ENCODE assay signal across 1 cellular context in genomic region chr10:5666324-5667220, GRCh38.
TF ChIP-seq lines count a peak whose summit lies in the region.

Gene ASB13, minus strand, starts transcription at chr10:5666595. Its CDS starts 44 bp downstream, at chr10:5666551.

TF ChIP-seq in HepG2, 621 proteins besides CTCF, POLR2A, EP300 and RAD21 (continued from another document and continues in another):
- no peak for TF ChIP-seq TEF (CRISPR knock-in tag; IDR thresholded peaks at IDR 0.05)
- TF ChIP-seq ZC3H13 (CRISPR knock-in tag; IDR thresholded peaks at IDR 0.05): peak; percentile 65
- TF ChIP-seq ZNF879 (CRISPR knock-in tag; IDR thresholded peaks at IDR 0.05): no peak
- TF ChIP-seq MZF1 (CRISPR knock-in tag; IDR thresholded peaks at IDR 0.05; ENCODE audit: borderline replicate concordance): 0 out of 2 replicates have a peak, but pooled peaks have one; percentile 20
- no peak for TF ChIP-seq HMGXB3 (CRISPR knock-in tag; IDR thresholded peaks at IDR 0.05; ENCODE audit: borderline replicate concordance)
- TF ChIP-seq HES4 (CRISPR knock-in tag; IDR thresholded peaks at IDR 0.05; ENCODE audit: borderline replicate concordance): no peak
- TF ChIP-seq HNF1B (CRISPR knock-in tag; IDR thresholded peaks at IDR 0.05): no peak
- no peak for TF ChIP-seq NFATC3 (CRISPR knock-in tag; IDR thresholded peaks at IDR 0.05)
- no peak for TF ChIP-seq CBX1 (IDR thresholded peaks at IDR 0.05; ENCODE audit: low read depth)
- TF ChIP-seq MBD4 (IDR thresholded peaks at IDR 0.05; ENCODE audit: borderline replicate concordance, low read length): no peak
- TF ChIP-seq TIGD3 (CRISPR knock-in tag; IDR thresholded peaks at IDR 0.05; ENCODE audit: borderline replicate concordance): no peak
- TF ChIP-seq ZNF549 (CRISPR knock-in tag; IDR thresholded peaks at IDR 0.05): no peak
- TF ChIP-seq HOMEZ (CRISPR knock-in tag; IDR thresholded peaks at IDR 0.05; ENCODE audit: low read depth): no peak
- peak; percentile 42; the same call in 1 of the 2 replicates for TF ChIP-seq RFX3 (CRISPR knock-in tag; IDR thresholded peaks at IDR 0.05)
- no peak; the same call in 1 of the 2 replicates for TF ChIP-seq GATAD2A (CRISPR knock-in tag; IDR thresholded peaks at IDR 0.05)
- TF ChIP-seq GFI1 (CRISPR knock-in tag; IDR thresholded peaks at IDR 0.05; ENCODE audit: borderline replicate concordance): no peak
- no peak for TF ChIP-seq ZNF180 (CRISPR knock-in tag; IDR thresholded peaks at IDR 0.05; ENCODE audit: borderline replicate concordance, low read depth)
- TF ChIP-seq CSRNP2 (CRISPR knock-in tag; conservative IDR thresholded peaks at IDR 0.05; ENCODE audit: low read depth): no peak
- no peak for TF ChIP-seq HOXA7 (CRISPR knock-in tag; IDR thresholded peaks at IDR 0.05)
- TF ChIP-seq PRMT3 (CRISPR knock-in tag; IDR thresholded peaks at IDR 0.05; ENCODE audit: borderline replicate concordance, low read depth): no peak
- TF ChIP-seq ZNF205 (CRISPR knock-in tag; IDR thresholded peaks at IDR 0.05): no peak; the same call in 1 of the 2 replicates
- no peak for TF ChIP-seq ZNF766 (CRISPR knock-in tag; IDR thresholded peaks at IDR 0.05; ENCODE audit: borderline replicate concordance)
- TF ChIP-seq ZNF784 (CRISPR knock-in tag; IDR thresholded peaks at IDR 0.05; ENCODE audit: borderline replicate concordance): no peak
- no peak for TF ChIP-seq NFYC (CRISPR knock-in tag; IDR thresholded peaks at IDR 0.05)
- no peak for TF ChIP-seq ZFAT (CRISPR knock-in tag; conservative IDR thresholded peaks at IDR 0.05)
- TF ChIP-seq ESRRA (CRISPR knock-in tag; IDR thresholded peaks at IDR 0.05; ENCODE audit: low read depth): no peak; the same call in 1 of the 2 replicates
- no peak for TF ChIP-seq ZNF780A (CRISPR knock-in tag; IDR thresholded peaks at IDR 0.05)
- 0 out of 2 replicates have a peak, but pooled peaks have one; percentile 17 for TF ChIP-seq ZBTB2 (CRISPR knock-in tag; IDR thresholded peaks at IDR 0.05; ENCODE audit: low read depth)
- no peak for TF ChIP-seq NAIF1 (CRISPR knock-in tag; IDR thresholded peaks at IDR 0.05; ENCODE audit: borderline replicate concordance)
- peak; percentile 43; the same call in 1 of the 2 replicates for TF ChIP-seq ZNF558 (CRISPR knock-in tag; IDR thresholded peaks at IDR 0.05; ENCODE audit: borderline replicate concordance)
- no peak; the same call in 1 of the 2 replicates for TF ChIP-seq ZNF607 (CRISPR knock-in tag; IDR thresholded peaks at IDR 0.05; ENCODE audit: borderline replicate concordance)
- no peak for TF ChIP-seq AGO1 (IDR thresholded peaks at IDR 0.05; ENCODE audit: low read depth, low read length, poor library complexity, severe bottlenecking)
- TF ChIP-seq ZNF138 (CRISPR knock-in tag; IDR thresholded peaks at IDR 0.05; ENCODE audit: low read depth): no peak
- TF ChIP-seq RBFOX2 (IDR thresholded peaks at IDR 0.05; ENCODE audit: low read depth, low read length): peak; percentile 69
- TF ChIP-seq MYPOP (CRISPR knock-in tag; IDR thresholded peaks at IDR 0.05): peak; percentile 34
- no peak for TF ChIP-seq KDM5A (IDR thresholded peaks at IDR 0.05; ENCODE audit: borderline replicate concordance, low read length)
- no peak; the same call in 1 of the 2 replicates for TF ChIP-seq ARID5B (CRISPR knock-in tag; IDR thresholded peaks at IDR 0.05)
- no peak for TF ChIP-seq ASH2L (IDR thresholded peaks at IDR 0.05; ENCODE audit: insufficient read length, low read depth, low read length)
- TF ChIP-seq ZNF431 (CRISPR knock-in tag; IDR thresholded peaks at IDR 0.05; ENCODE audit: borderline replicate concordance, low read depth): peak; percentile 70; the same call in 1 of the 2 replicates
- no peak for TF ChIP-seq ELF4 (CRISPR knock-in tag; IDR thresholded peaks at IDR 0.05; ENCODE audit: borderline replicate concordance)
- TF ChIP-seq RXRB (CRISPR knock-in tag; IDR thresholded peaks at IDR 0.05; ENCODE audit: borderline replicate concordance): no peak
